In the genomic region with DNA sequence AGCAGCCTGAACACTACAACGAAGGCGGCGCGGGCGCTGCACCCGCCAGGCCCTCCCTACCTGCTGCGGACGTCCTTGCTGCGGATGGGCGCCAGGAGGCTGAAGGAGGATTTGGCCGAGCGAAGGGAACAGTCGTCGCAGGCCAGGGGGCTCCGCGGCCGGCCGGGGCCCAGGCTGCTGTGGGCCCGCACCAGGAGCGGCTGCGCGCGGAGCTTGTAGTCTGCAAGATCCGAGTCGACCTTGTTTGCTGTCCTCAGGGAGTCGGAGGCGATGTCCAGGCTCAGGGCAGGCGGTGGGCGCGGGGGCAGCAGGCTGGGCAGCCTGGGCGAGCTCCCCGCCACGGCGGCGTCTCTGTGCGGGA, we compare ENCODE assay signal across 6 cellular contexts. TPM values are rescaled to one million over a fixed set of nuclear protein-coding genes. Genes with fewer than 3 reads are reported as not detected.
A peak's percentile ranks its signal among the peaks of the same experiment; 100 is the strongest.
DNase-seq lines count a peak whose midpoint lies in the region; ATAC-seq, FAIRE-seq and TF ChIP-seq lines count a peak whose summit lies in the region.

No MANE protein-coding gene starts in this region.

- peak overlapping the region; percentile 94 for H3K4me2 ChIP-seq in OCI-LY1 (ENCODE audit: low read length)

- peak; percentile 5 for ATAC-seq in GM19324 (IDR thresholded peaks at IDR 0.05; ENCODE audit: low FRiP score, unreplicated experiment)

- H3K4me3 ChIP-seq in OCI-LY1 (ENCODE audit: low read depth, low read length, poor library complexity, severe bottlenecking) (peak overlapping the region; percentile 75), left ventricle myocardium inferior (peak overlapping the region; percentile 98), transverse colon (peak overlapping the region; percentile 73 to 99 (median 94))

- H3F3A ChIP-seq in OCI-LY1 (ENCODE audit: insufficient read depth, low read length): no peaks in the 10 kb centered on the region

- TF ChIP-seq EP300 in transverse colon (IDR thresholded peaks at IDR 0.05; ENCODE audit: low read depth): no peak

- intact Hi-C loops in left ventricle myocardium inferior (cut with micrococcal nuclease): no loop called here
- intact Hi-C loops in transverse colon (cut with DNase I; ENCODE audit: low total_unique reads): no loop called here

- H3K9me2 ChIP-seq in OCI-LY1 (ENCODE audit: low read depth, low read length): no peaks in the 10 kb centered on the region

- no peak for TF ChIP-seq POLR2A in transverse colon (IDR thresholded peaks at IDR 0.05)

- TF ChIP-seq CTCF in OCI-LY1 (IDR thresholded peaks at IDR 0.05; ENCODE audit: low read length) (no peak), left ventricle myocardium inferior (IDR thresholded peaks at IDR 0.05; ENCODE audit: borderline replicate concordance) (no peak), transverse colon (IDR thresholded peaks at IDR 0.05) (no peak), D721Med (IDR thresholded peaks at IDR 0.05; ENCODE audit: insufficient read depth, missing control alignments) (no peak)

- H4K20me1 ChIP-seq in OCI-LY1 (ENCODE audit: insufficient read depth, low read length): no peaks in the 10 kb centered on the region

- 11% methylated on average over 7 of the region's 36 CpGs; no CpG with 5 or more reads in 1 of the 2 donors for WGBS in transverse colon (ENCODE audit: low coverage in 1 of 2), 2 donors

- H3K4me1 ChIP-seq in OCI-LY1 (ENCODE audit: insufficient read depth, low read length, severe bottlenecking) (peaks cover 30% of the 10 kb centered on the region), left ventricle myocardium inferior (peaks cover 50% of the 10 kb centered on the region), transverse colon (peaks cover 21 to 32% (median 25%) of the 10 kb centered on the region in 4 donors)

- peak overlapping the region; percentile 81 for H3K9ac ChIP-seq in OCI-LY1 (ENCODE audit: low read length)

- H3K9me3 ChIP-seq in OCI-LY1 (ENCODE audit: low read length): no peaks in the 10 kb centered on the region
- H3K9me3 ChIP-seq in left ventricle myocardium inferior (replicated peaks): no peaks in the 10 kb centered on the region
- no peaks in the 10 kb centered on the region for H3K9me3 ChIP-seq in transverse colon

- H3K79me2 ChIP-seq in OCI-LY1 (ENCODE audit: insufficient read depth, low read length): no peaks in the 10 kb centered on the region

- no peaks in the 10 kb centered on the region for H3K27me3 ChIP-seq in OCI-LY1 (ENCODE audit: insufficient read depth, low read length)
- no peaks in the 10 kb centered on the region for H3K27me3 ChIP-seq in left ventricle myocardium inferior (ENCODE audit: low read depth)
- H3K27me3 ChIP-seq in transverse colon: no peaks in the 10 kb centered on the region

- in situ Hi-C loops in transverse colon (cut with MboI; ENCODE audit: low pct_ligation_motif_present in 1 of 4, low pct_unique_long_range_greater_than_20kb in 1 of 4, low sequenced_read_pairs in 3 of 4): no loop called here

- no peak overlapping the region for H2AFZ ChIP-seq in OCI-LY1 (ENCODE audit: low read length)

- DNase-seq in left ventricle myocardium inferior: no peak
- DNase-seq in transverse colon: no peak
- DNase-seq in kidney tubule cell (ENCODE audit: low spot score): no peak
- no peak for DNase-seq in D721Med (ENCODE audit: insufficient read length, low spot score)

- FAIRE-seq in D721Med (lab: Jason Lieb, UNC): no peak

- H3K27ac ChIP-seq in OCI-LY1 (ENCODE audit: low read depth, low read length, poor library complexity, severe bottlenecking): no peak overlapping the region
- H3K27ac ChIP-seq in left ventricle myocardium inferior (replicated peaks): peak overlapping the region; percentile 91
- H3K27ac ChIP-seq in transverse colon: peak overlapping the region; percentile 85 to 91 (median 90)

- H3K36me3 ChIP-seq in OCI-LY1 (ENCODE audit: insufficient read depth, low read length) (peaks cover 26% of the 10 kb centered on the region), left ventricle myocardium inferior (peaks cover 41% of the 10 kb centered on the region), transverse colon (peaks cover 0 to 13% (median 4%) of the 10 kb centered on the region in 4 donors)

RNA-seq across cellular contexts. Expression of gene INPP5E, which starts 1.1 kb away (rescaled TPM):
- 10.6 TPM for total RNA-seq in left ventricle myocardium inferior
- total RNA-seq in transverse colon: 10 to 100 TPM; 12.5 to 57.5 (median 18.3) TPM

RNA-seq across cellular contexts. Expression of gene PMPCA, which starts 28.1 kb away (rescaled TPM):
- total RNA-seq in left ventricle myocardium inferior (80.9 TPM), transverse colon (10 to 100 TPM; 24.3 to 61.3 (median 45.8) TPM)

RNA-seq across cellular contexts. Expression of gene ENTR1, which starts 28.1 kb away (rescaled TPM):
- total RNA-seq in left ventricle myocardium inferior: 20.1 TPM
- 10 to 100 TPM; 23.6 to 74.6 (median 40.9) TPM for total RNA-seq in transverse colon

RNA-seq across cellular contexts. Expression of gene SNAPC4, which starts 38.6 kb away (rescaled TPM):
- total RNA-seq in left ventricle myocardium inferior (5.2 TPM), transverse colon (10 to 100 TPM in 2 of 4 donors, 1 to 10 TPM in 2; 6.0 to 14.5 (median 10.1) TPM)

RNA-seq across cellular contexts. Expression of gene SEC16A, which starts 44.3 kb away (rescaled TPM):
- total RNA-seq in left ventricle myocardium inferior (23.4 TPM), transverse colon (10 to 100 TPM; 54.1 to 75.9 (median 65.8) TPM)
